In the genomic region with DNA sequence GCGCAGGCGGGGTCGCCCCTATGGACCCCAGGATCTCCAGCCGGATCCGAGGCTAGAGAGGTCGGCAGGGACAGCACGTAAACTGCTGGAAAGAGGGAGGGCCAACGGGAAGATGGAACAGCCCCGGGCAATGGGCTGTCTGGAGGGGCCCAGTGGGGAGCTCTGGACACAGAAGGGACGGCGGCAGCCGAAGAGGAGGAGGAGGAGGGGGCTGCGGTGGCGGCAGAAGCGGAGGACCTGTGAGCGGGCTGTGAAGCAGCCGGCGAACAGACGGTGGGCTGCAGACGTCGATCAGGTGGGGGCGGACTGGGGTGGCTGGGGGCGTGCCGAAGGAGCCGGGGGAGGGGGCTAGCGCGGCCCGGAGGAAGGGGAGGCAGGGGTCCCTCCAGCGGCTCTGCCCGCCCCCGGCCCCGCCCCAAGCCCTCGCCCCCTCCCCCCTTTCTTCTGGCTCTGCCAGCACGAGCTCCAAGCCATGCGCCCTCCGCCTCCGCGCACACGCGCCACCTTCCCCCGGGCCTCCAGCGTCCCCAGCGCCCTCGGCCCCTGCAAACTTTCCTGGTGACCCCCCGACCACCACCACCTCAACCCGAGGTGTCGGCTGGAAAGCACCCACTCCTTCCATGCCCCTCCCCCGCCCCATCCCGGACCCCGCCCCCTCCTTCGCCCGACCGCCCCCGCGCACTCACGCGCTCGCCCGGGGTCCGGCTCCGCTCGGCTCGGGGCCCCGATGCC, we compare ENCODE assay signal across 1 cellular context.
A peak's percentile ranks its signal among the peaks of the same experiment; 100 is the strongest.
TF ChIP-seq lines count a peak whose summit lies in the region.

No MANE protein-coding gene starts in this region.

TF ChIP-seq in K562, 482 proteins besides CTCF, POLR2A, EP300 and RAD21:
- TF ChIP-seq ZBTB7A (IDR thresholded peaks at IDR 0.05; ENCODE audit: borderline replicate concordance, control insufficient read depth, low read depth, low read length) (peak; percentile 72), SRSF1 (IDR thresholded peaks at IDR 0.05; ENCODE audit: low read depth, low read length) (peak; percentile 92), XRCC3 (IDR thresholded peaks at IDR 0.05) (no peak), MAZ (CRISPR knock-in tag; conservative IDR thresholded peaks at IDR 0.05 in 1 of 2, IDR thresholded peaks at IDR 0.05 in 1 of 2) (peak in 1 of 2 experiments; percentile 21; a peak in 1 of 4 replicates), KDM1A (IDR thresholded peaks at IDR 0.05) (peak in 1 of 2 experiments; percentile 45; a peak in 1 of 4 replicates), CHD1 (IDR thresholded peaks at IDR 0.05; ENCODE audit: low read length) (peak; percentile 35), ZFP30 (CRISPR knock-in tag; IDR thresholded peaks at IDR 0.05; ENCODE audit: borderline replicate concordance) (no peak), JUND (IDR thresholded peaks at IDR 0.05; ENCODE audit: borderline replicate concordance, low read depth, low read length) (0 out of 2 replicates have a peak, but pooled peaks have one; percentile 30), JUND (tag; IDR thresholded peaks at IDR 0.05; ENCODE audit: borderline replicate concordance, low read depth, low read length) (no peak), EGR1 (conservative IDR thresholded peaks at IDR 0.05) (0 out of 2 replicates have a peak, but pooled peaks have one; percentile 15), HDAC2 (IDR thresholded peaks at IDR 0.05) (0 out of 2 replicates have a peak, but pooled peaks have one; percentile 17), RB1 (IDR thresholded peaks at IDR 0.05; ENCODE audit: low read depth) (peak; percentile 8; the same call in 1 of the 2 replicates), TCF7L2 (IDR thresholded peaks at IDR 0.05; ENCODE audit: low read depth, low read length) (no peak), SMARCB1 (IDR thresholded peaks at IDR 0.05; ENCODE audit: insufficient read length, low read depth) (no peak)
- TF ChIP-seq, protein P1, sequence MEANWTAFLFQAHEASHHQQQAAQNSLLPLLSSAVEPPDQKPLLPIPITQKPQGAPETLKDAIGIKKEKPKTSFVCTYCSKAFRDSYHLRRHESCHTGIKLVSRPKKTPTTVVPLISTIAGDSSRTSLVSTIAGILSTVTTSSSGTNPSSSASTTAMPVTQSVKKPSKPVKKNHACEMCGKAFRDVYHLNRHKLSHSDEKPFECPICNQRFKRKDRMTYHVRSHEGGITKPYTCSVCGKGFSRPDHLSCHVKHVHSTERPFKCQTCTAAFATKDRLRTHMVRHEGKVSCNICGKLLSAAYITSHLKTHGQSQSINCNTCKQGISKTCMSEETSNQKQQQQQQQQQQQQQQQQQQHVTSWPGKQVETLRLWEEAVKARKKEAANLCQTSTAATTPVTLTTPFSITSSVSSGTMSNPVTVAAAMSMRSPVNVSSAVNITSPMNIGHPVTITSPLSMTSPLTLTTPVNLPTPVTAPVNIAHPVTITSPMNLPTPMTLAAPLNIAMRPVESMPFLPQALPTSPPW (CRISPR knock-in tag; IDR thresholded peaks at IDR 0.05), result peak; percentile 46
- TF ChIP-seq, protein P2, sequence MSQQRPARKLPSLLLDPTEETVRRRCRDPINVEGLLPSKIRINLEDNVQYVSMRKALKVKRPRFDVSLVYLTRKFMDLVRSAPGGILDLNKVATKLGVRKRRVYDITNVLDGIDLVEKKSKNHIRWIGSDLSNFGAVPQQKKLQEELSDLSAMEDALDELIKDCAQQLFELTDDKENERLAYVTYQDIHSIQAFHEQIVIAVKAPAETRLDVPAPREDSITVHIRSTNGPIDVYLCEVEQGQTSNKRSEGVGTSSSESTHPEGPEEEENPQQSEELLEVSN (IDR thresholded peaks at IDR 0.05; ENCODE audit: borderline replicate concordance in 1 of 2, extremely low read depth in 1 of 2, insufficient read depth in 1 of 2, insufficient read length in 1 of 2, low read depth in 1 of 2, low read length in 1 of 2, poor library complexity in 1 of 2, severe bottlenecking in 1 of 2), result peak in 1 of 2 experiments; percentile 59
TF ChIP-seq in K562: peak in this region for 11.
